Comparison of ENCODE assay signal across 16 cellular contexts in the genomic region with DNA sequence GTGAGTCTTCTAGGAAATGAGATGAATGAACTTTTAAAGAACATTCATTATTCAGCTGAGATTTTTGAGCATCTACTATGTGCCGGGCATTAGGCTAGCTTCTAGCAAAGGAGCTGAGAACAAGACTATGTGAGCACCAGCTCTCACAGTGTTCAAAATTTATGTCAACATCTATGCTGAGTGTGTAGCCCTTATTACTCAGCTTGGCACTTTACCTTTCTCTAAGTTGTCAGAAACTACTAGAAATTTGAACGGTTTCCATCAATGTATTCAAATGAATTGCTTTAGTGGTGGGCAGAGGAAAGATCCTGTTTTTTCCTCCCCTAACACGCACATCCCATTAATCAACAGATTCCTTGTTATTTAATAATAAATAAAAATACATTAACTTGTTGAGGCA. TPM values are rescaled to one million over a fixed set of nuclear protein-coding genes. Genes with fewer than 3 reads are reported as not detected.
DNase-seq lines count a peak whose midpoint lies in the region; ATAC-seq, FAIRE-seq and TF ChIP-seq lines count a peak whose summit lies in the region.
"Had no signal": no experiment of that assay in that cellular context is flagged by ENCODE, and none has a peak within 500 bp of the region (broad histone marks: within the 10 kb centered on the region; RNA-seq: fewer than 3 reads in every experiment).

No MANE protein-coding gene starts in this region.

- H2AK5ac ChIP-seq in IMR-90 (ENCODE audit: low read depth, low read length) = peak overlapping the region; percentile 10; the same call in 1 of the 2 replicates

- H3K9ac ChIP-seq in IMR-90 (ENCODE audit: low read depth, low read length) (no peak overlapping the region), astrocyte (ENCODE audit: low read length) (peak overlapping the region; percentile 64)

- peak overlapping the region; percentile 55 for H2BK20ac ChIP-seq in IMR-90 (ENCODE audit: low read depth, low read length)

- TF ChIP-seq RAD21 in IMR-90 (IDR thresholded peaks at IDR 0.05; ENCODE audit: low read length) = no peak

- POLR2A ChIA-PET in IMR-90 (lab: Charles Lee; ENCODE audit: unreplicated experiment) = no interaction called here

- H3K14ac ChIP-seq in IMR-90 (replicated peaks; ENCODE audit: low read depth, low read length) = peak overlapping the region; percentile 30

- no peaks in the 10 kb centered on the region for H3K27me3 Mint-ChIP-seq in astrocyte (ENCODE audit: low read depth, unreplicated experiment)
- H3K27me3 Mint-ChIP-seq in mesothelial cell of epicardium (ENCODE audit: low read depth) = no peaks in the 10 kb centered on the region

- no peak for DNase-seq in IMR-90
- no peak for DNase-seq in astrocyte (ENCODE audit: low read depth)
- DNase-seq in mesothelial cell of epicardium (ENCODE audit: low spot score in 2 of 2, unreplicated experiment in 2 of 2) = no peak
- DNase-seq in medulla oblongata (ENCODE audit: extremely low spot score) = no peak
- DNase-seq in SIG-M5 treated with dmso at 0.1 percent for 504 hours (lab: John Stamatoyannopoulos, UW; ENCODE audit: unreplicated experiment) = no peak
- DNase-seq in NCI-H1417 treated with DMSO at 0.1 percent for 48 hours (lab: John Stamatoyannopoulos, UW) = no peak
- DNase-seq in SKM-1 (lab: John Stamatoyannopoulos, UW; ENCODE audit: unreplicated experiment) = no peak
- DNase-seq: ACHN, NCI-H1436 treated with DMSO at 0.1 percent for 48 hours, NCI-H2029 treated with DMSO at 0.1 percent for 48 hours, NCI-H2171 treated with DMSO at 0.1 percent for 48 hours, NCI-H774, Right ventricle myocardium superior had no signal

- H2BK120ac ChIP-seq in IMR-90 (ENCODE audit: low read depth, low read length) = peak overlapping the region; percentile 80

- H3K36me3 Mint-ChIP-seq in astrocyte (ENCODE audit: low read depth, unreplicated experiment) = peaks cover 1% of the 10 kb centered on the region
- no peaks in the 10 kb centered on the region for H3K36me3 Mint-ChIP-seq in mesothelial cell of epicardium

- no peak overlapping the region for H2AFZ ChIP-seq in ACC112 (ENCODE audit: low read length, unreplicated experiment)
- no peak overlapping the region for H2AFZ ChIP-seq in IMR-90 (replicated peaks; ENCODE audit: low read length, poor library complexity)
- H2AFZ ChIP-seq in astrocyte (ENCODE audit: low read depth, low read length) = no peak overlapping the region

- in situ Hi-C loops in IMR-90 (cut with MboI; ENCODE audit: low sequenced_read_pairs) = no loop called here

- H4K91ac ChIP-seq in IMR-90 (ENCODE audit: insufficient read depth, low read depth, low read length) = peak overlapping the region; percentile 40; the same call in 1 of the 2 replicates

- H4K20me1 ChIP-seq in IMR-90 (ENCODE audit: insufficient read depth, low read length) (no peaks in the 10 kb centered on the region), astrocyte (ENCODE audit: insufficient read depth, low read length) (no peaks in the 10 kb centered on the region)

- H3K36me3 ChIP-seq in ACC112 (ENCODE audit: insufficient read depth, low read length) = no peaks in the 10 kb centered on the region
- H3K36me3 ChIP-seq in IMR-90 (ENCODE audit: control insufficient read depth, insufficient read depth, low read length) = no peaks in the 10 kb centered on the region
- H3K36me3 ChIP-seq in astrocyte (ENCODE audit: insufficient read depth, low read length) = no peaks in the 10 kb centered on the region

- peak overlapping the region; percentile 7; the same call in 1 of the 2 replicates for H3K23ac ChIP-seq in IMR-90 (ENCODE audit: low read depth, low read length)

- H3K27me3 ChIP-seq in ACC112 (ENCODE audit: insufficient read depth, low read length) (no peaks in the 10 kb centered on the region), IMR-90 (ENCODE audit: control insufficient read depth, insufficient read depth, low read length) (no peaks in the 10 kb centered on the region), astrocyte (ENCODE audit: insufficient read depth, low read length) (no peaks in the 10 kb centered on the region)

- H3K4me1 ChIP-seq in ACC112 (ENCODE audit: control insufficient read depth, insufficient read depth, low read length, unreplicated experiment) (peaks cover 29% of the 10 kb centered on the region), IMR-90 (ENCODE audit: control insufficient read depth, insufficient read depth, low read length) (peaks cover 2% of the 10 kb centered on the region; the same call in 1 of the 2 replicates), astrocyte (ENCODE audit: insufficient read depth, low read length) (peaks cover 25% of the 10 kb centered on the region)

- CTCF ChIA-PET in IMR-90 (lab: Yijun Ruan, JAX) = interaction anchor here (0.5 to 0.7 kb wide), 2 partner anchors 60 to 627 kb away, joined by 3 read pairs; no protein-coding TSS in a partner anchor

- H4K5ac ChIP-seq in IMR-90 (ENCODE audit: low read depth, low read length) = no peak overlapping the region

- H3K4ac ChIP-seq in IMR-90 (ENCODE audit: low read depth, low read length) = peak overlapping the region; percentile 12; the same call in 1 of the 2 replicates

- H3K4me2 ChIP-seq in IMR-90 (ENCODE audit: low read depth, low read length) = no peak overlapping the region; the same call in 1 of the 2 replicates
- H3K4me2 ChIP-seq in astrocyte (ENCODE audit: low read length) = peak overlapping the region; percentile 31

- no peak overlapping the region for H2AK9ac ChIP-seq in IMR-90 (replicated peaks; ENCODE audit: low read depth, low read length, poor library complexity)

- intact Hi-C loops in IMR-90 (cut with micrococcal nuclease) = no loop called here

- H3K27ac ChIP-seq in ACC112 (ENCODE audit: low read depth, low read length) (peak overlapping the region; percentile 78), IMR-90 (ENCODE audit: insufficient read depth, low read length) (no peak overlapping the region), astrocyte (ENCODE audit: low read depth, low read length) (peak overlapping the region; percentile 95)

- dilution Hi-C loops in IMR-90 (cut with HindIII; ENCODE audit: low sequenced_read_pairs, unreplicated experiment) = no loop called here

- no peak for ATAC-seq in IMR-90 (ENCODE audit: low read depth)
- ATAC-seq: Panc1 had no signal

- H2BK15ac ChIP-seq in IMR-90 (ENCODE audit: low read depth, low read length) = peak overlapping the region; percentile 86; the same call in 2 of the 3 replicates

- H3K4me3 Mint-ChIP-seq in astrocyte (ENCODE audit: unreplicated experiment) (no peak overlapping the region), mesothelial cell of epicardium (no peak overlapping the region)

- no peak for FAIRE-seq in astrocyte (lab: Jason Lieb, UNC)
- FAIRE-seq: GM19239 had no signal

- H3K4me3 ChIP-seq in ACC112 (ENCODE audit: low read depth, low read length) (no peak overlapping the region), IMR-90 (ENCODE audit: insufficient read depth, low read depth, low read length) (no peak overlapping the region), astrocyte (ENCODE audit: insufficient read depth, low read depth, low read length) (no peak overlapping the region)

- no peak for TF ChIP-seq CTCF in IMR-90 (conservative IDR thresholded peaks at IDR 0.05; ENCODE audit: low read depth, low read length)
- TF ChIP-seq CTCF in astrocyte (IDR thresholded peaks at IDR 0.05; ENCODE audit: insufficient read depth, low read depth, low read length) = no peak
- TF ChIP-seq CTCF in mesothelial cell of epicardium (IDR thresholded peaks at IDR 0.05; ENCODE audit: unreplicated experiment) = no peak

- peak overlapping the region; percentile 91 for H3K18ac ChIP-seq in IMR-90 (ENCODE audit: low read depth, low read length)

- no CpG with 5 or more reads among the region's 3 CpGs for WGBS in IMR-90 (ENCODE audit: extremely low coverage in 2 of 2, insufficient read length in 1 of 2), 2 experiments

- TF ChIP-seq POLR2A in IMR-90 (IDR thresholded peaks at IDR 0.05; ENCODE audit: low read depth, low read length) = no peak

- peaks cover 4% of the 10 kb centered on the region; the same call in 1 of the 2 replicates for H3K9me1 ChIP-seq in IMR-90 (ENCODE audit: insufficient read depth, low read length)

- peak overlapping the region; percentile 1; the same call in 1 of the 2 replicates for H3K56ac ChIP-seq in IMR-90 (ENCODE audit: extremely low read depth, insufficient read depth, low read length)

- no TSS peak for BruUV-seq in IMR-90 (replicated peaks; lab: Mats Ljungman, UMichigan)

- H3K9me3 ChIP-seq in IMR-90 (ENCODE audit: control insufficient read depth, insufficient read depth, low read length) (peaks cover 3% of the 10 kb centered on the region), astrocyte (ENCODE audit: insufficient read depth, low read depth, low read length) (no peaks in the 10 kb centered on the region)

- H4K8ac ChIP-seq in IMR-90 (ENCODE audit: low read depth in 2 of 2, low read length in 2 of 2) = peak overlapping the region; percentile 6 to 30; a peak in 2 of 4 replicates

- H2BK5ac ChIP-seq in IMR-90 (ENCODE audit: low read depth, low read length, poor library complexity, severe bottlenecking) = peak overlapping the region; percentile 15

- H3K9me3 Mint-ChIP-seq in astrocyte (ENCODE audit: unreplicated experiment) (peaks cover 4% of the 10 kb centered on the region), mesothelial cell of epicardium (peaks cover 4% of the 10 kb centered on the region)

- H3K79me1 ChIP-seq in IMR-90 (ENCODE audit: low read depth in 1 of 2, low read length in 2 of 2) = no peaks in the 10 kb centered on the region

- H3K79me2 ChIP-seq in ACC112 (ENCODE audit: control insufficient read depth, insufficient read depth, low read length, unreplicated experiment) = no peaks in the 10 kb centered on the region
- no peaks in the 10 kb centered on the region for H3K79me2 ChIP-seq in astrocyte (ENCODE audit: insufficient read depth, low read length)

- H3K4me1 Mint-ChIP-seq in astrocyte (ENCODE audit: low read depth, unreplicated experiment) = peaks cover 14% of the 10 kb centered on the region
- peaks cover 4% of the 10 kb centered on the region for H3K4me1 Mint-ChIP-seq in mesothelial cell of epicardium

- H3K27ac Mint-ChIP-seq in astrocyte (ENCODE audit: unreplicated experiment) (peak overlapping the region; percentile 97), mesothelial cell of epicardium (peak overlapping the region; percentile 51)

TF ChIP-seq in IMR-90, 13 proteins besides CTCF, POLR2A, EP300 and RAD21 (continues in another document):
- TF ChIP-seq MAZ (IDR thresholded peaks at IDR 0.05; ENCODE audit: borderline replicate concordance, low read depth, low read length) = no peak
- TF ChIP-seq FOS (IDR thresholded peaks at IDR 0.05; ENCODE audit: low read depth, low read length) = no peak
- no peak for TF ChIP-seq BHLHE40 (IDR thresholded peaks at IDR 0.05; ENCODE audit: low read depth, low read length)

RNA-seq across cellular contexts. Expression of a gene that starts 33.3 kb away (rescaled TPM):
- not detected in 2 replicates for total RNA-seq in IMR-90 (2012; rRNA removed)
- not detected in 2 replicates for polyA plus RNA-seq in IMR-90 (2012; rRNA removed)
- polyA plus RNA-seq in IMR-90 (2012; cell fraction: cytosol; rRNA removed) = not detected in 2 replicates
- polyA plus RNA-seq in IMR-90 (2012; cell fraction: nucleus; rRNA removed; ENCODE audit: low replicate concordance) = not detected in 2 replicates
- total RNA-seq in astrocyte = 0.60 and 0.73 TPM in 2 replicates
- 21.3 to 25.3 TPM (median 23.6 TPM) in 3 replicates for total RNA-seq in mesothelial cell of epicardium
- total RNA-seq: Right ventricle myocardium superior had no signal

Comparison
In these comparisons a context has a peak if more than half of its experiments do, and no peak if none do; other contexts are left out.
1. RNA of a gene that starts 33.3 kb away (total RNA-seq): 21.3 to 25.3 TPM in mesothelial cell of epicardium; 0.60 to 0.73 TPM in astrocyte and not detected in IMR-90; every median in the first group is over 10 times any median in the second.